ENCODE assay signal across 8 cellular contexts in the genomic region with DNA sequence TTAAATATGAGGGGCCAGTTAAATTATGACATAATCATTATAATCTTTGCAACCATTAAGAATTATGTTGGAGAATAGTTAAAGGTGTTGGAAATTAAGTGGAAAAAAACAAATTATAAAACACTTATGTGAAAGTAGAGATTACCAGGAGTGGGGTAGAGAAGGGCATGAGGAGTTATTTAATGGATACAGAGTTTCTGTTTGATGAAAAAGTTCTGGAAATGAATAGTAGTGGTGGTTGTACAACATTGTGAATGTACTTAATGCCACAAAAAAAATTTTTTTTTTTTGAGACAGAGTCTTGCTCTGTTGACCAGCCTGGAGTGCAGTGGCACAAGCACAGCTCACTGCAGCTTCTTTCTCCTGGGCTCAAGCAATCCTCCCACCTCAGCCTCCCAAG.
"Had no signal": no experiment of that assay in that cellular context is flagged by ENCODE, and none has a peak within 500 bp of the region (broad histone marks: within the 10 kb centered on the region; RNA-seq: fewer than 3 reads in every experiment).

No MANE protein-coding gene starts in this region.

- H3K36me3 Mint-ChIP-seq: IgD-negative memory B cell had no signal

- H3K4me3 Mint-ChIP-seq: IgD-negative memory B cell had no signal

- H2AFZ ChIP-seq: GM23248 had no signal

- DNase-seq: GM23248, GOT3, H7, KG1 had no signal

- H3K27ac Mint-ChIP-seq: IgD-negative memory B cell had no signal

- H3K4me1 ChIP-seq: HAP-1 had no signal

- FAIRE-seq: HTR-8/SVneo had no signal

- H3K27me3 Mint-ChIP-seq: IgD-negative memory B cell had no signal

- H3K27ac ChIP-seq: GM23248 had no signal

- H3K4me3 ChIP-seq: GM23248, HAP-1 had no signal

- H3K36me3 ChIP-seq: HAP-1 had no signal

- H3K9me3 ChIP-seq: HAP-1 had no signal

- ATAC-seq: HCT116 had no signal

- H3K9ac ChIP-seq: GM23248 had no signal
